In the genomic region with DNA sequence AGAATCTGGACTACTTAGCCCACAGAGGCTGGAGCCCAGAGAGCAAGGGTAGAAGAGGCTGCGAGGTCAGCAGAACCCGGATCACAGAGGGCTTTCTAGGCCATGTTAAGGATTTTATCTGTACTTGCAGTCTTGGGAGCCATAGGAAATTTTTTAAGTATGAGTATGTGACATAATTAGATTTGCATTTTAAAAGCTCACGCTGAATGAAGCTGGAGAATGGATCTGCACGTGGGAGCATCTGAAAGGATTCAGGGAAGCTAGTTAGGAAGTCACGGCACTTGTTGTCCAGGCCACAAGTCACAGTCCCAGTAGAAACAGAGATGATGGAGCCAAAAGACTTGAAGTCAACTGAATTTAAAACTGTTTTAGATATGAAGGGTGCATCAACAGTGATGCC, we compare ENCODE assay signal across 21 cellular contexts.
"Had no signal": no experiment of that assay in that cellular context is flagged by ENCODE, and none has a peak within 500 bp of the region (broad histone marks: within the 10 kb centered on the region; RNA-seq: fewer than 3 reads in every experiment).

No MANE protein-coding gene starts in this region.

- H3K4me3 ChIP-seq: lung, tibial nerve had no signal

- H3K36me3 Mint-ChIP-seq: activated naive CD8-positive, alpha-beta T cell treated with anti-CD3 and anti-CD28 coated beads for 36 hours had no signal

- H3K27ac ChIP-seq: tibial nerve had no signal

- DNase-seq: activated CD4-positive, alpha-beta T cell treated with anti-CD3 and anti-CD28 coated beads, Interleukin-2, amount 10 ng/mL, durations not matched to agents 7 days and 5 days; activated CD4-positive, CD25-positive, alpha-beta regulatory T cell; activated CD8-positive, alpha-beta memory T cell treated with anti-CD3 and anti-CD28 coated beads, Interleukin-2, amount 50 U/mL, for 48 hours; activated naive CD8-positive, alpha-beta T cell treated with anti-CD3 and anti-CD28 coated beads for 36 hours; amygdala; cortex of kidney; effector CD4-positive, alpha-beta T cell; foreskin melanocyte; head of caudate nucleus; midbrain; retina; stimulated activated CD4-positive, alpha-beta T cell treated with anti-CD3 and anti-CD28 coated beads, Interleukin-4, amount 100 ng/mL, for 1 hour; stimulated activated naive CD4-positive, alpha-beta T cell; substantia nigra; T-helper 17 cell had no signal

- FAIRE-seq: endothelial cell of umbilical vein had no signal

- H3K27me3 Mint-ChIP-seq: activated CD4-positive, alpha-beta T cell treated with anti-CD3 and anti-CD28 coated beads, Interleukin-2, amount 10 ng/mL, durations not matched to agents 7 days and 5 days; activated naive CD8-positive, alpha-beta T cell treated with anti-CD3 and anti-CD28 coated beads for 36 hours; brain; central memory CD8-positive, alpha-beta T cell; T-helper 17 cell had no signal

- H3K9me3 Mint-ChIP-seq: activated CD4-positive, alpha-beta T cell treated with anti-CD3 and anti-CD28 coated beads, Interleukin-2, amount 10 ng/mL, durations not matched to agents 7 days and 5 days; activated naive CD8-positive, alpha-beta T cell treated with anti-CD3 and anti-CD28 coated beads for 36 hours; activated T-helper 1 cell treated with anti-CD3 and anti-CD28 coated beads, Interleukin-12 subunit alpha, Interleukin-12 subunit beta, Interleukin-2, Interleukin-4 antibody, amounts not matched to agents 30 ng/mL and 10 ng/mL and 1 ng/mL, durations not matched to agents 14 hours and 24 hours and 36 hours; brain; central memory CD8-positive, alpha-beta T cell had no signal

- H3K4me3 Mint-ChIP-seq: activated CD4-positive, alpha-beta T cell treated with anti-CD3 and anti-CD28 coated beads, Interleukin-2, amount 10 ng/mL, durations not matched to agents 7 days and 5 days; activated naive CD8-positive, alpha-beta T cell treated with anti-CD3 and anti-CD28 coated beads for 36 hours; activated T-helper 1 cell treated with anti-CD3 and anti-CD28 coated beads, Interleukin-12 subunit alpha, Interleukin-12 subunit beta, Interleukin-2, Interleukin-4 antibody, amounts not matched to agents 30 ng/mL and 10 ng/mL and 1 ng/mL, durations not matched to agents 14 hours and 24 hours and 36 hours; brain; central memory CD8-positive, alpha-beta T cell; T-helper 17 cell had no signal

- H3K27ac Mint-ChIP-seq: activated CD4-positive, alpha-beta T cell treated with anti-CD3 and anti-CD28 coated beads, Interleukin-2, amount 10 ng/mL, durations not matched to agents 7 days and 5 days; activated naive CD8-positive, alpha-beta T cell treated with anti-CD3 and anti-CD28 coated beads for 36 hours; activated T-helper 1 cell treated with anti-CD3 and anti-CD28 coated beads, Interleukin-12 subunit alpha, Interleukin-12 subunit beta, Interleukin-2, Interleukin-4 antibody, amounts not matched to agents 30 ng/mL and 10 ng/mL and 1 ng/mL, durations not matched to agents 14 hours and 24 hours and 36 hours; T-helper 17 cell had no signal

- H3K9me3 ChIP-seq: tibial nerve had no signal

- H3K27me3 ChIP-seq: tibial nerve had no signal
